ENCODE assay signal across 9 cellular contexts in the genomic region with DNA sequence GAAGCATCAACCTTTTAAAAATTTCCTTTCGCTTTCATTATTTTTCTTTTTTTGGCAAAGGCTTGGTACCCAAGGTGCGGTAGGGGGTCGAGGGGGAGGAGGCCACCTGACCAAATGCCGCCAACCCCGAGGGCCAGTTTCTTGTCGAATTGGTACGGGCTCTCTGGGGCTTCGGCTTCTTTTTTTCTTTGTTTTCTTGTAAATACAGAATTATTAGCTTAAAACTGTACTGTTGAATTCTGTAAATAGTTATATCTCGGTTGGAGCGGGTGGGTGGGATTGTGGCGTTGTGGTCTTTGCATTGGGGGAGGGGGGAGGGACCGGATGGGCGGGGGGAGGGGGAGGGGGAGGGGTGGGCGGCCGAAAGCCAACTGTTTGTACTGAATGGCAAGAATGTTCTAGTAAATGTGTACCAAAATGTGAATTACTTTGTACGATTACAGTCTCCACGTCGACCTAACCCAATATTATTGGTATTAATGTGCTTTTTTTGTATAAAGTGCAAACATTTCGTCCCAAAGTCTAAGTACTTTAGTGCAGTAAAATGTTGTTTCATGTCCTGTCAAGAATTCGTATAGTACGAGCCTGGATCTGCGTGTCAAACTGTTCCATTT. TPM values are rescaled to one million over a fixed set of nuclear protein-coding genes. Genes with fewer than 3 reads are reported as not detected.
DNase-seq lines count a peak whose midpoint lies in the region; ATAC-seq and TF ChIP-seq lines count a peak whose summit lies in the region.
"Had no signal": no experiment of that assay in that cellular context is flagged by ENCODE, and none has a peak within 500 bp of the region (broad histone marks: within the 10 kb centered on the region; RNA-seq: fewer than 3 reads in every experiment).

No MANE protein-coding gene starts in this region.

- peaks cover 15% of the 10 kb centered on the region for H3K9me3 ChIP-seq in CD4-positive, alpha-beta T cell (ENCODE audit: control insufficient read depth, low read length)
- H3K9me3 ChIP-seq in Peyer's patch, result no peaks in the 10 kb centered on the region

- POLR2A ChIA-PET in CD4-positive, alpha-beta T cell (lab: Charles Lee), result no interaction called here

- H3K27me3 ChIP-seq in CD4-positive, alpha-beta T cell (ENCODE audit: control insufficient read depth, insufficient read depth, low read length), result peaks cover 98% of the 10 kb centered on the region
- peaks cover 3 to 49% of the 10 kb centered on the region in 2 donors for H3K27me3 ChIP-seq in Peyer's patch

- peaks cover 89% of the 10 kb centered on the region for H3K27me3 Mint-ChIP-seq in CD4-positive, alpha-beta T cell
- H3K27me3 Mint-ChIP-seq in natural killer cell (ENCODE audit: low read depth in 2 of 2), result peaks cover 59 to 74% of the 10 kb centered on the region in 2 donors

- ATAC-seq in CD4-positive, alpha-beta T cell (ENCODE audit: poor library complexity), result no peak
- ATAC-seq in natural killer cell, result no peak
- no peak for ATAC-seq in GM19467 (IDR thresholded peaks at IDR 0.05; ENCODE audit: unreplicated experiment)
- ATAC-seq in HG03342 (IDR thresholded peaks at IDR 0.05; ENCODE audit: unreplicated experiment), result no peak

- no peaks in the 10 kb centered on the region for H3K36me3 Mint-ChIP-seq in CD4-positive, alpha-beta T cell (ENCODE audit: low read depth)
- H3K36me3 Mint-ChIP-seq in natural killer cell, result peaks cover 43% of the 10 kb centered on the region

- H3K4me3 Mint-ChIP-seq in CD4-positive, alpha-beta T cell, result peak overlapping the region; percentile 73
- peak overlapping the region; percentile 49 for H3K4me3 Mint-ChIP-seq in natural killer cell

- no peak for TF ChIP-seq POLR2A in Peyer's patch (IDR thresholded peaks at IDR 0.05)

- peaks cover 0 to 24% (median 3%) of the 10 kb centered on the region in 4 donors for H3K4me1 ChIP-seq in Peyer's patch

- peaks cover 24% of the 10 kb centered on the region for H3K4me1 Mint-ChIP-seq in CD4-positive, alpha-beta T cell (ENCODE audit: low read depth)
- H3K4me1 Mint-ChIP-seq in natural killer cell, result peaks cover 7 to 18% of the 10 kb centered on the region in 2 donors

- H3K27ac ChIP-seq in CD4-positive, alpha-beta T cell (ENCODE audit: low read depth, low read length), result no peak overlapping the region
- H3K27ac ChIP-seq in coronary artery, result no peak overlapping the region
- no peak overlapping the region for H3K27ac ChIP-seq in Peyer's patch

- no peaks in the 10 kb centered on the region for H3K36me3 ChIP-seq in Peyer's patch

- intact Hi-C loops in CD4-positive, alpha-beta T cell (cut with DNase I, micrococcal nuclease), result no loop called here
- intact Hi-C loops in natural killer cell (cut with micrococcal nuclease), result no loop called here

- CTCF ChIA-PET in CD4-positive, alpha-beta T cell (lab: Charles Lee), result no interaction called here

- TF ChIP-seq CTCF in CD4-positive, alpha-beta T cell (IDR thresholded peaks at IDR 0.05), result no peak
- TF ChIP-seq CTCF in coronary artery (IDR thresholded peaks at IDR 0.05), result no peak
- TF ChIP-seq CTCF in natural killer cell (IDR thresholded peaks at IDR 0.05), result no peak
- TF ChIP-seq CTCF in Peyer's patch (IDR thresholded peaks at IDR 0.05), result no peak

- no peak overlapping the region for H3K27ac Mint-ChIP-seq in CD4-positive, alpha-beta T cell
- H3K27ac Mint-ChIP-seq in natural killer cell, result no peak overlapping the region

- H3K9me3 Mint-ChIP-seq in CD4-positive, alpha-beta T cell, result peaks cover 8% of the 10 kb centered on the region
- peaks cover 5 to 10% of the 10 kb centered on the region in 2 donors for H3K9me3 Mint-ChIP-seq in natural killer cell

- no peak for DNase-seq in CD4-positive, alpha-beta T cell
- peak; percentile 26 for DNase-seq in LHCN-M2 (ENCODE audit: low read depth)
- DNase-seq in coronary artery (ENCODE audit: low spot score), result no peak
- no peak for DNase-seq in natural killer cell
- DNase-seq in kidney glomerular epithelial cell (lab: John Stamatoyannopoulos, UW), result no peak
- no peak for DNase-seq in Peyer's patch
- DNase-seq: activated gamma-delta T cell treated with Interleukin-2 at 50 U/mL for 16 hours had no signal

- H3K4me3 ChIP-seq in coronary artery (peak overlapping the region; percentile 43), Peyer's patch (peak overlapping the region in 1 of 4 donors; percentile 25)

RNA-seq across cellular contexts. Expression of a gene that starts 4.7 kb away (rescaled TPM):
- not detected for total RNA-seq in CD4-positive, alpha-beta T cell
- 19.9 and 29.3 TPM in 2 replicates for total RNA-seq in LHCN-M2 (2014; rRNA removed)
- polyA plus RNA-seq in LHCN-M2 (2012), result 16.0 TPM
- total RNA-seq in natural killer cell, result not detected
- 1 to 10 TPM in 3 of 4 donors, not detected in 1; 1.6 to 2.5 (median 1.7) TPM for total RNA-seq in Peyer's patch

RNA-seq across cellular contexts. Expression of a gene that starts 7.5 kb away (rescaled TPM):
- total RNA-seq in CD4-positive, alpha-beta T cell, result not detected
- 1.1 and 3.4 TPM in 2 replicates for total RNA-seq in LHCN-M2 (2014; rRNA removed)
- polyA plus RNA-seq in LHCN-M2 (2012), result 2.7 TPM
- not detected for total RNA-seq in natural killer cell
- total RNA-seq in Peyer's patch, result not detected
